Comparison of ENCODE assay signal across 1 cellular context in genomic region chr7:54596747-54597146, GRCh38.
TF ChIP-seq lines count a peak whose summit lies in the region.

No MANE protein-coding gene starts in this region.

TF ChIP-seq in GM12878, 131 proteins besides CTCF, POLR2A, EP300 and RAD21 (continued from another document):
- peak; percentile 46; the same call in 1 of the 2 replicates for TF ChIP-seq PKNOX1 (IDR thresholded peaks at IDR 0.05)
- peak; percentile 44 to 71; a peak in 3 of 4 replicates for TF ChIP-seq IKZF2 (IDR thresholded peaks at IDR 0.05)
- peak; percentile 95 for TF ChIP-seq SPI1 (IDR thresholded peaks at IDR 0.05; ENCODE audit: borderline replicate concordance, insufficient read depth, low read depth, low read length)
- peak; percentile 68; the same call in 1 of the 2 replicates for TF ChIP-seq IRF4 (IDR thresholded peaks at IDR 0.05; ENCODE audit: low read depth, low read length)
- TF ChIP-seq BMI1 (IDR thresholded peaks at IDR 0.05; ENCODE audit: borderline replicate concordance) = peak; percentile 32; the same call in 1 of the 2 replicates
- no peak for TF ChIP-seq KLF5 (IDR thresholded peaks at IDR 0.05; ENCODE audit: partially characterized antibody)
- TF ChIP-seq STAT1 (conservative IDR thresholded peaks at IDR 0.05) = no peak
- peak; percentile 63; the same call in 1 of the 2 replicates for TF ChIP-seq DPF2 (IDR thresholded peaks at IDR 0.05)
- TF ChIP-seq SIX5 (IDR thresholded peaks at IDR 0.05; ENCODE audit: low read depth, low read length, severe bottlenecking) = no peak
- TF ChIP-seq PAX8 (IDR thresholded peaks at IDR 0.05) = no peak
- TF ChIP-seq MTA2 (IDR thresholded peaks at IDR 0.05; ENCODE audit: low read depth) = peak; percentile 78
